In genomic region chr3:102177075-102177755, GRCh38 we compare ENCODE assay signal across 14 cellular contexts.
"Had no signal": no experiment of that assay in that cellular context is flagged by ENCODE, and none has a peak within 500 bp of the region (broad histone marks: within the 10 kb centered on the region; RNA-seq: fewer than 3 reads in every experiment).

No MANE protein-coding gene starts in this region.

- ATAC-seq: effector memory CD8-positive, alpha-beta T cell had no signal

- H3K27ac ChIP-seq: hepatocyte, right atrium auricular region, tibial nerve, WERI-Rb-1 had no signal

- H3K36me3 ChIP-seq: right atrium auricular region, tibial nerve, uterus, WERI-Rb-1 had no signal

- H3K9me3 ChIP-seq: right atrium auricular region, tibial nerve, uterus had no signal

- H3K27ac Mint-ChIP-seq: activated naive CD8-positive, alpha-beta T cell; effector memory CD8-positive, alpha-beta T cell; stimulated activated naive CD8-positive, alpha-beta T cell treated with anti-CD3 and anti-CD28 coated beads, Interleukin-15, Interleukin-2, amounts not matched to agents 100 ng/mL and 50 ng/mL, for 24 hours had no signal

- H3K9me3 Mint-ChIP-seq: effector memory CD8-positive, alpha-beta T cell; neural crest cell; stimulated activated naive CD8-positive, alpha-beta T cell treated with anti-CD3 and anti-CD28 coated beads, Interleukin-15, Interleukin-2, amounts not matched to agents 100 ng/mL and 50 ng/mL, for 24 hours had no signal

- H3K27me3 ChIP-seq: hepatocyte, right atrium auricular region, tibial nerve, uterus had no signal

- H3K4me1 Mint-ChIP-seq: neural crest cell had no signal

- H3K27me3 Mint-ChIP-seq: activated naive CD8-positive, alpha-beta T cell had no signal

- H3K4me2 ChIP-seq: hepatocyte had no signal

- H3K4me3 Mint-ChIP-seq: activated naive CD8-positive, alpha-beta T cell; effector memory CD8-positive, alpha-beta T cell; neural crest cell; stimulated activated naive CD8-positive, alpha-beta T cell treated with anti-CD3 and anti-CD28 coated beads, Interleukin-15, Interleukin-2, amounts not matched to agents 100 ng/mL and 50 ng/mL, for 24 hours had no signal

- DNase-seq: activated CD4-positive, alpha-beta T cell treated with anti-CD3 and anti-CD28 coated beads, Interleukin-2, amount 50 U/mL, for 48 hours; activated gamma-delta T cell; amniotic stem cell; effector memory CD8-positive, alpha-beta T cell; T1000; uterus; WERI-Rb-1 had no signal

- H2AFZ ChIP-seq: hepatocyte had no signal

- H3K79me2 ChIP-seq: hepatocyte had no signal

- H3K4me3 ChIP-seq: hepatocyte, lung, right atrium auricular region, tibial nerve, uterus had no signal
